1 cellular context compared by ENCODE assay signal in genomic region chr6:47477497-47478232, GRCh38.
A peak's percentile ranks its signal among the peaks of the same experiment; 100 is the strongest.
TF ChIP-seq lines count a peak whose summit lies in the region.

CD2AP (plus strand) TSS chr6:47477789; CDS start chr6:47478245, 456 bp downstream.

TF ChIP-seq in K562, 482 proteins besides CTCF, POLR2A, EP300 and RAD21 (continued from another document and continues in another):
- TF ChIP-seq ELF1 (tag; IDR thresholded peaks at IDR 0.05) = no peak
- no peak for TF ChIP-seq HSF4 (CRISPR knock-in tag; IDR thresholded peaks at IDR 0.05; ENCODE audit: borderline replicate concordance)
- peak; percentile 24 for TF ChIP-seq ZNF232 (CRISPR knock-in tag; IDR thresholded peaks at IDR 0.05)
- TF ChIP-seq JUN (IDR thresholded peaks at IDR 0.05; ENCODE audit: borderline replicate concordance, low read depth, low read length) = peak; percentile 77; the same call in 1 of the 2 replicates
- peak; percentile 86; the same call in 1 of the 2 replicates for TF ChIP-seq JUN (CRISPR knock-in tag; IDR thresholded peaks at IDR 0.05; ENCODE audit: borderline replicate concordance)
- TF ChIP-seq CTBP1 (IDR thresholded peaks at IDR 0.05; ENCODE audit: borderline replicate concordance) = peak; percentile 44
- TF ChIP-seq THAP12 (CRISPR knock-in tag; IDR thresholded peaks at IDR 0.05) = no peak; the same call in 1 of the 2 replicates
- TF ChIP-seq TEAD1 (CRISPR knock-in tag; IDR thresholded peaks at IDR 0.05) = 0 out of 4 replicates have a peak, but pooled peaks of 1 of the 2 experiments have one; percentile 11
- no peak for TF ChIP-seq BCLAF1 (IDR thresholded peaks at IDR 0.05; ENCODE audit: borderline replicate concordance in 1 of 2, control insufficient read depth in 1 of 2, low read depth in 2 of 2, low read length in 1 of 2)
- 0 out of 2 replicates have a peak, but pooled peaks have one; percentile 10 for TF ChIP-seq LARP7 (IDR thresholded peaks at IDR 0.05)
- TF ChIP-seq RERE (CRISPR knock-in tag; IDR thresholded peaks at IDR 0.05; ENCODE audit: borderline replicate concordance) = peak; percentile 82; the same call in 1 of the 2 replicates
- peak; percentile 82 for TF ChIP-seq RBM22 (IDR thresholded peaks at IDR 0.05; ENCODE audit: low read depth, low read length, poor library complexity, severe bottlenecking)
- TF ChIP-seq MITF (IDR thresholded peaks at IDR 0.05) = 0 out of 2 replicates have a peak, but pooled peaks have one; percentile 4
- TF ChIP-seq FOXA3 (CRISPR knock-in tag; conservative IDR thresholded peaks at IDR 0.05 in 1 of 2, IDR thresholded peaks at IDR 0.05 in 1 of 2) = peak in 1 of 2 experiments; percentile 32; a peak in 1 of 4 replicates
- TF ChIP-seq ZNF830 (CRISPR knock-in tag; IDR thresholded peaks at IDR 0.05) = 0 out of 2 replicates have a peak, but pooled peaks have one; percentile 66
- TF ChIP-seq XRCC4 (IDR thresholded peaks at IDR 0.05; ENCODE audit: extremely low read depth, insufficient read depth, insufficient read length) = no peak
- TF ChIP-seq STAT6 (CRISPR knock-in tag; IDR thresholded peaks at IDR 0.05) = peak; percentile 84; the same call in 1 of the 2 replicates
- TF ChIP-seq TFAP4 (CRISPR knock-in tag; IDR thresholded peaks at IDR 0.05; ENCODE audit: borderline replicate concordance) = peak; percentile 84
- TF ChIP-seq CEBPG (CRISPR knock-in tag; IDR thresholded peaks at IDR 0.05) = peak; percentile 19; the same call in 1 of the 2 replicates
- TF ChIP-seq CEBPG (tag; conservative IDR thresholded peaks at IDR 0.05 in 1 of 2, IDR thresholded peaks at IDR 0.05 in 1 of 2) = peak in 1 of 2 experiments; percentile 21; a peak in 1 of 4 replicates
- TF ChIP-seq SUPT5H (IDR thresholded peaks at IDR 0.05) = peak; percentile 83
- TF ChIP-seq FOXO4 (CRISPR knock-in tag; IDR thresholded peaks at IDR 0.05) = no peak
- no peak for TF ChIP-seq FOXP1 (CRISPR knock-in tag; IDR thresholded peaks at IDR 0.05)
- TF ChIP-seq CSDE1 (IDR thresholded peaks at IDR 0.05) = 0 out of 4 replicates have a peak, but pooled peaks of 1 of the 2 experiments have one; percentile 45
- TF ChIP-seq HMGN3 (IDR thresholded peaks at IDR 0.05; ENCODE audit: borderline replicate concordance, extremely low read depth, insufficient read length, low read depth, low read length) = peak; percentile 78
- peak; percentile 8 to 62; a peak in 2 of 4 replicates for TF ChIP-seq SIN3A (IDR thresholded peaks at IDR 0.05; ENCODE audit: borderline replicate concordance in 2 of 2, control insufficient read depth in 1 of 2, low read depth in 2 of 2, low read length in 2 of 2)
- no peak; the same call in 1 of the 2 replicates for TF ChIP-seq ZNF212 (CRISPR knock-in tag; IDR thresholded peaks at IDR 0.05)
- peak; percentile 84 for TF ChIP-seq CCNT2 (IDR thresholded peaks at IDR 0.05; ENCODE audit: borderline replicate concordance, extremely low read depth, insufficient read length, low read depth, low read length)
- peak; percentile 75 for TF ChIP-seq NBN (IDR thresholded peaks at IDR 0.05; ENCODE audit: low read depth)
- TF ChIP-seq NR2C2 (CRISPR knock-in tag; IDR thresholded peaks at IDR 0.05) = no peak
- peak; percentile 20; the same call in 1 of the 2 replicates for TF ChIP-seq NR2C2 (tag; IDR thresholded peaks at IDR 0.05)
- TF ChIP-seq ARID4B (CRISPR knock-in tag; IDR thresholded peaks at IDR 0.05) = peak; percentile 45; the same call in 1 of the 2 replicates
- TF ChIP-seq NONO (IDR thresholded peaks at IDR 0.05; ENCODE audit: low read depth in 2 of 2, low read length in 1 of 2) = peak in 1 of 2 experiments; percentile 95
